ENCODE assay signal across 16 cellular contexts in the genomic region with DNA sequence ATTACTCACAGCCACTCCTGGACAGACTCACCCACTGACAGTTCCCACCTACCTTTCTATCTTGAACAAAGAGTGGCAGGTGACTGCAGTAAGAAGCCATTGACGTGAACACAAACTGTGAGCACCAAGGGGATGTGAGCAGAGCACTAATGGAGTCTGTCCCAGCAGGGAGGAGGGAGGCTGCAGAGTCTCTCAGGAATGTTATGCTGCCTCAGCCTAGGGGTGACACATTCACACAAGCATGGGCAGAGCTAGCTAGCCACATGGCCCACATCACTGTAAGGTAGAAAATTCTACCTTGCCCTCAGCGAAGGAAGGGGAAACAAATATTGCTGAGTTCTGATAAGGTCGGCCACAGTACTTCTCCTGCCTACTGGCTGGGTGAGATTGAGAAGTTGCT. TPM values are rescaled to one million over a fixed set of nuclear protein-coding genes. Genes with fewer than 3 reads are reported as not detected.
DNase-seq lines count a peak whose midpoint lies in the region; ATAC-seq and TF ChIP-seq lines count a peak whose summit lies in the region.
"Had no signal": no experiment of that assay in that cellular context is flagged by ENCODE, and none has a peak within 500 bp of the region (broad histone marks: within the 10 kb centered on the region; RNA-seq: fewer than 3 reads in every experiment).

No MANE protein-coding gene starts in this region.

- H3K9me3 ChIP-seq in esophagus muscularis mucosa, result no peaks in the 10 kb centered on the region
- H3K9me3 ChIP-seq: left ventricle myocardium inferior, neutrophil had no signal

- no peak overlapping the region for H3K4me3 ChIP-seq in esophagus muscularis mucosa
- H3K4me3 ChIP-seq: left ventricle myocardium inferior had no signal

- no peak for TF ChIP-seq EP300 in esophagus muscularis mucosa (IDR thresholded peaks at IDR 0.05)

- DNase-seq in EL, result peak; percentile 68
- peak; percentile 49 for DNase-seq in NCI-H345 (lab: John Stamatoyannopoulos, UW)
- peak; percentile 14 for DNase-seq in dermis blood vessel endothelial cell
- DNase-seq in myocyte (ENCODE audit: low read depth), result peak; percentile 37
- no peak for DNase-seq in esophagus muscularis mucosa (ENCODE audit: extremely low spot score)
- no peak for DNase-seq in activated CD8-positive, alpha-beta memory T cell treated with anti-CD3 and anti-CD28 coated beads, Interleukin-2, amount 50 U/mL, for 48 hours
- DNase-seq in left colon, result no peak
- no peak for DNase-seq in activated CD4-positive, alpha-beta memory T cell treated with anti-CD3 and anti-CD28 coated beads for 36 hours
- DNase-seq: caudate nucleus; CD4-positive, alpha-beta T cell; left ventricle myocardium inferior; NCI-H1436 had no signal

- peaks cover 32% of the 10 kb centered on the region for H3K4me1 Mint-ChIP-seq in activated CD4-positive, alpha-beta memory T cell treated with anti-CD3 and anti-CD28 coated beads for 36 hours (ENCODE audit: low read depth)
- H3K4me1 Mint-ChIP-seq: stimulated activated memory B cell treated with anti-CD40 and anti-IgM and Interleukin-4, amounts not matched to agents 10 μg/mL and 1 μg/mL and 100 μg/mL, for 72 hours had no signal

- H3K27ac Mint-ChIP-seq in activated CD4-positive, alpha-beta memory T cell treated with anti-CD3 and anti-CD28 coated beads for 36 hours, result no peak overlapping the region
- H3K27ac Mint-ChIP-seq: CD4-positive, alpha-beta T cell; stimulated activated memory B cell treated with anti-CD40 and anti-IgM and Interleukin-4, amounts not matched to agents 10 μg/mL and 1 μg/mL and 100 μg/mL, for 72 hours had no signal

- no peak for TF ChIP-seq CTCF in esophagus muscularis mucosa (IDR thresholded peaks at IDR 0.05)

- H3K4me1 ChIP-seq in esophagus muscularis mucosa, result peaks cover 8 to 32% (median 29%) of the 10 kb centered on the region in 4 donors

- no peak for TF ChIP-seq POLR2A in esophagus muscularis mucosa (IDR thresholded peaks at IDR 0.05; ENCODE audit: low read depth)

- CTCF ChIA-PET in activated CD4-positive, alpha-beta memory T cell treated with anti-CD3 and anti-CD28 coated beads for 36 hours (lab: Charles Lee), result interaction anchor here (0.6 to 1.0 kb wide), 2 partner anchors 40 to 257 kb away, joined by 3 read pairs; no protein-coding TSS in a partner anchor

- intact Hi-C loops in esophagus muscularis mucosa (cut with DNase I) (no loop called here), left colon (cut with DNase I, micrococcal nuclease) (loop anchor here in 1 of 2 donors (10.0 kb wide), 1 partner anchor 202 kb away; no protein-coding TSS in a partner anchor)
- intact Hi-C loops in activated CD4-positive, alpha-beta memory T cell treated with anti-CD3 and anti-CD28 coated beads for 36 hours (cut with micrococcal nuclease), result no loop called here

- POLR2A ChIA-PET in activated CD4-positive, alpha-beta memory T cell treated with anti-CD3 and anti-CD28 coated beads for 36 hours (lab: Charles Lee), result interaction anchor here (0.9 kb wide), 1 partner anchor 83 kb away, joined by 4 read pairs; no protein-coding TSS in a partner anchor

- no peak overlapping the region for H3K4me3 Mint-ChIP-seq in activated CD4-positive, alpha-beta memory T cell treated with anti-CD3 and anti-CD28 coated beads for 36 hours
- H3K4me3 Mint-ChIP-seq: activated CD4-positive, alpha-beta T cell treated with anti-CD3 and anti-CD28 coated beads for 36 hours; CD4-positive, alpha-beta T cell; stimulated activated memory B cell treated with anti-CD40 and anti-IgM and Interleukin-4, amounts not matched to agents 10 μg/mL and 1 μg/mL and 100 μg/mL, for 72 hours had no signal

- H3K27ac ChIP-seq in esophagus muscularis mucosa (replicated peaks in 1 of 4), result no peak overlapping the region
- H3K27ac ChIP-seq: left ventricle myocardium inferior, neutrophil had no signal

- no peak for ATAC-seq in left colon
- ATAC-seq: stimulated activated memory B cell treated with anti-CD40 and anti-IgM and Interleukin-4, amounts not matched to agents 10 μg/mL and 1 μg/mL and 100 μg/mL, for 72 hours had no signal

- whole genome bisulfite sequencing in esophagus muscularis mucosa, result 89% methylated on average over 3 of the region's 3 CpGs

- no peaks in the 10 kb centered on the region for H3K27me3 Mint-ChIP-seq in activated CD4-positive, alpha-beta memory T cell treated with anti-CD3 and anti-CD28 coated beads for 36 hours
- H3K27me3 Mint-ChIP-seq: CD4-positive, alpha-beta T cell had no signal

- no peaks in the 10 kb centered on the region for H3K36me3 ChIP-seq in esophagus muscularis mucosa
- H3K36me3 ChIP-seq: left ventricle myocardium inferior, neutrophil had no signal

- no peaks in the 10 kb centered on the region for H3K9me3 Mint-ChIP-seq in activated CD4-positive, alpha-beta memory T cell treated with anti-CD3 and anti-CD28 coated beads for 36 hours
- H3K9me3 Mint-ChIP-seq: activated T-helper 2 cell treated with anti-CD3 and anti-CD28 coated beads, Interferon-gamma antibody, Interleukin-2, Interleukin-4, amounts not matched to agents 10 μg/mL and 5 μg/mL and 100 μg/mL, durations not matched to agents 14 hours and 24 hours and 36 hours; CD4-positive, alpha-beta T cell; stimulated activated memory B cell treated with anti-CD40 and anti-IgM and Interleukin-4, amounts not matched to agents 10 μg/mL and 1 μg/mL and 100 μg/mL, for 72 hours had no signal

- H3K27me3 ChIP-seq in esophagus muscularis mucosa, result no peaks in the 10 kb centered on the region

- no peaks in the 10 kb centered on the region for H3K36me3 Mint-ChIP-seq in activated CD4-positive, alpha-beta memory T cell treated with anti-CD3 and anti-CD28 coated beads for 36 hours
- H3K36me3 Mint-ChIP-seq: stimulated activated memory B cell treated with anti-CD40 and anti-IgM and Interleukin-4, amounts not matched to agents 10 μg/mL and 1 μg/mL and 100 μg/mL, for 72 hours had no signal

RNA-seq across cellular contexts. Expression of a gene that starts 56.8 kb away (rescaled TPM):
- total RNA-seq in dermis blood vessel endothelial cell (71.8 and 76.4 TPM in 2 replicates), myocyte (48.1 and 61.1 TPM in 2 replicates), esophagus muscularis mucosa (100 to 1,000 TPM in 3 of 4 donors, 10 to 100 TPM in 1; 69.1 to 150 (median 106) TPM), left colon (10 to 100 TPM; 97.2 to 98.6 TPM)
- polyA plus RNA-seq in myocyte (2012), result 49.9 TPM
- total RNA-seq in activated CD4-positive, alpha-beta memory T cell treated with anti-CD3 and anti-CD28 coated beads for 36 hours, result 10 to 100 TPM; 13.5 to 14.2 TPM

Comparison
In these comparisons a context has a peak if more than half of its experiments do, and no peak if none do; other contexts are left out.
1. DNase-seq: peak in EL (single experiment), NCI-H345 (single experiment), dermis blood vessel endothelial cell (single experiment) and myocyte (single experiment); none in esophagus muscularis mucosa (single experiment), activated CD8-positive, alpha-beta memory T cell treated with anti-CD3 and anti-CD28 coated beads, Interleukin-2, amount 50 U/mL, for 48 hours (single experiment), left colon (0 of 2) and activated CD4-positive, alpha-beta memory T cell treated with anti-CD3 and anti-CD28 coated beads for 36 hours (single experiment).